In the genomic region with DNA sequence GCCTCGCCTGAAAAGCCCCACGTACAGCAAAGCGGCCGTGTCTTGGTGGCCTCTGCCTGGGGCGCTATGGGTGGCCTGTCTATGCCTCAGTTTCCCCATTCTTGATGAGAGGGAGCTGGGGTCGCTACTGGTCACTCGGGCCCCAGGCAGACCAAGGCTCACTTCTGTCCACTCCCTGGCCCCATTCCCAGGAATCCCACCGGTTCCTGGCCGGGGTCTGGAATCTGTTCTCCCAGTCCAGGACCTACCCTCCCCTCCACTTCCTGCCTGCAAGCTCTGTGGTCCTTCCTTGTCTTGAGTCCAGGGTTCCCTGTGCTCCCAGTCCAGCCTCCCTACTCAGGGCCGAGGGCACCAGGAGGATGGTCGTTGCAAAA, we compare ENCODE assay signal across 20 cellular contexts. TPM values are rescaled to one million over a fixed set of nuclear protein-coding genes. Genes with fewer than 3 reads are reported as not detected.
A peak's percentile ranks its signal among the peaks of the same experiment; 100 is the strongest.
DNase-seq lines count a peak whose midpoint lies in the region; ATAC-seq, FAIRE-seq and TF ChIP-seq lines count a peak whose summit lies in the region.
"Had no signal": no experiment of that assay in that cellular context is flagged by ENCODE, and none has a peak within 500 bp of the region (broad histone marks: within the 10 kb centered on the region; RNA-seq: fewer than 3 reads in every experiment).

No MANE protein-coding gene starts in this region.

- H3K27me3 ChIP-seq in mammary epithelial cell (ENCODE audit: insufficient read depth, low read length) (peaks cover 8% of the 10 kb centered on the region), vagina (no peaks in the 10 kb centered on the region)
- H3K27me3 ChIP-seq: ovary had no signal

- H3K36me3 Mint-ChIP-seq in MCF 10A (ENCODE audit: insufficient read depth, unreplicated experiment), result no peaks in the 10 kb centered on the region
- no peaks in the 10 kb centered on the region for H3K36me3 Mint-ChIP-seq in activated naive CD8-positive, alpha-beta T cell treated with anti-CD3 and anti-CD28 coated beads, Interleukin-2, amount 50 U/mL, for 24 hours (ENCODE audit: low read depth)
- H3K36me3 Mint-ChIP-seq in osteocyte (ENCODE audit: unreplicated experiment), result no peaks in the 10 kb centered on the region
- H3K36me3 Mint-ChIP-seq: CD4-positive, alpha-beta memory T cell had no signal

- no peaks in the 10 kb centered on the region for H3K79me2 ChIP-seq in mammary epithelial cell (ENCODE audit: insufficient read depth, low read length)

- TF ChIP-seq CTCF in MCF 10A (IDR thresholded peaks at IDR 0.05; ENCODE audit: unreplicated experiment) (no peak), mammary epithelial cell (conservative IDR thresholded peaks at IDR 0.05 in 1 of 2, IDR thresholded peaks at IDR 0.05 in 1 of 2; ENCODE audit: extremely low read depth in 1 of 2, insufficient read depth in 1 of 2, low read depth in 1 of 2, low read length in 2 of 2) (no peak), osteocyte (IDR thresholded peaks at IDR 0.05) (no peak), vagina (IDR thresholded peaks at IDR 0.05) (no peak)

- H3K4me3 ChIP-seq in mammary epithelial cell (replicated peaks in 1 of 3; ENCODE audit: insufficient read depth in 1 of 3, low read depth in 2 of 3, low read length in 3 of 3) (peak overlapping the region in 1 of 3 experiments; percentile 4), vagina (no peak overlapping the region)
- H3K4me3 ChIP-seq: ovary had no signal

- in situ Hi-C loops in mammary epithelial cell (cut with MboI; ENCODE audit: low sequenced_read_pairs in 2 of 2), result no loop called here

- no peak overlapping the region for H3K9ac ChIP-seq in mammary epithelial cell (ENCODE audit: insufficient read depth, low read length)

- H3K27me3 Mint-ChIP-seq in MCF 10A (ENCODE audit: insufficient read depth, unreplicated experiment) (peaks cover 7% of the 10 kb centered on the region), osteocyte (ENCODE audit: unreplicated experiment) (no peaks in the 10 kb centered on the region)
- peaks cover 22% of the 10 kb centered on the region for H3K27me3 Mint-ChIP-seq in activated naive CD8-positive, alpha-beta T cell treated with anti-CD3 and anti-CD28 coated beads, Interleukin-2, amount 50 U/mL, for 24 hours

- H3K4me2 ChIP-seq in mammary epithelial cell (ENCODE audit: insufficient read depth, low read depth, low read length), result no peak overlapping the region

- H3K9me3 ChIP-seq in mammary epithelial cell (replicated peaks; ENCODE audit: insufficient read depth, low read length), result no peaks in the 10 kb centered on the region
- H3K9me3 ChIP-seq in vagina, result no peaks in the 10 kb centered on the region
- H3K9me3 ChIP-seq: heart left ventricle, ovary had no signal

- POLR2A ChIA-PET in MCF 10A (lab: Yijun Ruan, JAX), result no interaction called here

- CTCF ChIA-PET in MCF 10A (lab: Yijun Ruan, JAX) (no interaction called here), mammary epithelial cell (lab: Charles Lee; ENCODE audit: low non-redundant PET) (no interaction called here)

- H4K20me1 ChIP-seq in mammary epithelial cell (ENCODE audit: insufficient read depth, low read length), result no peaks in the 10 kb centered on the region

- dilution Hi-C loops in mammary epithelial cell (cut with HindIII; ENCODE audit: low sequenced_read_pairs), result no loop called here

- WGBS in mammary epithelial cell (ENCODE audit: low coverage, missing lambda C conversion rate), result 85% methylated on average over 10 of the region's 11 CpGs

- peak overlapping the region; percentile 46 for H3K4me3 Mint-ChIP-seq in MCF 10A (ENCODE audit: unreplicated experiment)
- peak overlapping the region; percentile 24 for H3K4me3 Mint-ChIP-seq in activated naive CD8-positive, alpha-beta T cell treated with anti-CD3 and anti-CD28 coated beads, Interleukin-2, amount 50 U/mL, for 24 hours
- H3K4me3 Mint-ChIP-seq in osteocyte (ENCODE audit: unreplicated experiment), result no peak overlapping the region
- H3K4me3 Mint-ChIP-seq: activated CD8-positive, alpha-beta T cell treated with anti-CD3 and anti-CD28 coated beads, Interleukin-2, amount 10 ng/mL, durations not matched to agents 7 days and 5 days; activated T-helper 1 cell treated with anti-CD3 and anti-CD28 coated beads, Interleukin-12 subunit alpha, Interleukin-12 subunit beta, Interleukin-2, Interleukin-4 antibody, amounts not matched to agents 30 ng/mL and 10 ng/mL and 1 ng/mL, durations not matched to agents 14 hours and 24 hours and 36 hours had no signal

- H3K36me3 ChIP-seq in mammary epithelial cell (ENCODE audit: insufficient read depth, low read length), result no peaks in the 10 kb centered on the region
- no peaks in the 10 kb centered on the region for H3K36me3 ChIP-seq in vagina
- H3K36me3 ChIP-seq: heart left ventricle, ovary had no signal

- FAIRE-seq in GM12891 (lab: Jason Lieb, UNC), result no peak
- FAIRE-seq: GM18507 had no signal

- no peak overlapping the region for H3K27ac Mint-ChIP-seq in MCF 10A (ENCODE audit: low read depth, unreplicated experiment)
- H3K27ac Mint-ChIP-seq in activated naive CD8-positive, alpha-beta T cell treated with anti-CD3 and anti-CD28 coated beads, Interleukin-2, amount 50 U/mL, for 24 hours, result no peak overlapping the region
- H3K27ac Mint-ChIP-seq in osteocyte (ENCODE audit: unreplicated experiment), result peak overlapping the region; percentile 81
- H3K27ac Mint-ChIP-seq: activated CD8-positive, alpha-beta T cell treated with anti-CD3 and anti-CD28 coated beads, Interleukin-2, amount 10 ng/mL, durations not matched to agents 7 days and 5 days; activated T-helper 1 cell treated with anti-CD3 and anti-CD28 coated beads, Interleukin-12 subunit alpha, Interleukin-12 subunit beta, Interleukin-2, Interleukin-4 antibody, amounts not matched to agents 30 ng/mL and 10 ng/mL and 1 ng/mL, durations not matched to agents 14 hours and 24 hours and 36 hours had no signal

- H3K9me3 Mint-ChIP-seq in MCF 10A (ENCODE audit: unreplicated experiment) (no peaks in the 10 kb centered on the region), osteocyte (ENCODE audit: unreplicated experiment) (no peaks in the 10 kb centered on the region)
- no peaks in the 10 kb centered on the region for H3K9me3 Mint-ChIP-seq in activated naive CD8-positive, alpha-beta T cell treated with anti-CD3 and anti-CD28 coated beads, Interleukin-2, amount 50 U/mL, for 24 hours
- H3K9me3 Mint-ChIP-seq: activated T-helper 1 cell treated with anti-CD3 and anti-CD28 coated beads, Interleukin-12 subunit alpha, Interleukin-12 subunit beta, Interleukin-2, Interleukin-4 antibody, amounts not matched to agents 30 ng/mL and 10 ng/mL and 1 ng/mL, durations not matched to agents 14 hours and 24 hours and 36 hours; CD4-positive, alpha-beta memory T cell had no signal

- H3K27ac ChIP-seq in mammary epithelial cell (ENCODE audit: insufficient read depth, low read depth, low read length), result no peak overlapping the region
- peak overlapping the region; percentile 76 for H3K27ac ChIP-seq in vagina

- TF ChIP-seq POLR2A in vagina (IDR thresholded peaks at IDR 0.05) (no peak), GM12891 (IDR thresholded peaks at IDR 0.05; ENCODE audit: low read depth, low read length) (no peak)

- DNase-seq in MCF 10A (ENCODE audit: unreplicated experiment) (no peak), mammary epithelial cell (no peak), osteocyte (ENCODE audit: extremely low spot score, unreplicated experiment) (no peak), vagina (ENCODE audit: extremely low spot score in 2 of 2) (no peak), GM12891 (ENCODE audit: insufficient read length, low spot score) (no peak)
- no peak for DNase-seq in activated naive CD8-positive, alpha-beta T cell treated with anti-CD3 and anti-CD28 coated beads, Interleukin-2, amount 50 U/mL, for 24 hours
- DNase-seq in activated CD4-positive, alpha-beta T cell treated with anti-CD3 and anti-CD28 coated beads, Interleukin-2, amount 50 U/mL, for 1 hour, result no peak
- DNase-seq: activated CD8-positive, alpha-beta T cell treated with anti-CD3 and anti-CD28 coated beads, Interleukin-2, amount 10 ng/mL, durations not matched to agents 7 days and 5 days; DMS79; effector CD8-positive, alpha-beta T cell; left ventricle myocardium superior; NCI-H510A treated with DMSO at 0.1 percent for 48 hours; Right ventricle myocardium superior; stimulated activated CD4-positive, alpha-beta T cell treated with anti-CD3 and anti-CD28 coated beads, Interleukin-2, amount 100 ng/mL, for 48 hours had no signal

- H3K4me1 ChIP-seq in mammary epithelial cell (ENCODE audit: insufficient read depth, low read length) (no peaks in the 10 kb centered on the region), vagina (peaks cover 52% of the 10 kb centered on the region)

- no peak for ATAC-seq in activated naive CD8-positive, alpha-beta T cell treated with anti-CD3 and anti-CD28 coated beads, Interleukin-2, amount 50 U/mL, for 24 hours
- ATAC-seq in GM18907 (IDR thresholded peaks at IDR 0.05; ENCODE audit: unreplicated experiment), result no peak
- ATAC-seq: activated CD8-positive, alpha-beta T cell treated with anti-CD3 and anti-CD28 coated beads, Interleukin-2, amount 10 ng/mL, durations not matched to agents 7 days and 5 days; left ventricle myocardium superior had no signal

- peaks cover 9% of the 10 kb centered on the region for H3K4me1 Mint-ChIP-seq in MCF 10A (ENCODE audit: insufficient read depth, unreplicated experiment)
- peaks cover 3% of the 10 kb centered on the region for H3K4me1 Mint-ChIP-seq in activated naive CD8-positive, alpha-beta T cell treated with anti-CD3 and anti-CD28 coated beads, Interleukin-2, amount 50 U/mL, for 24 hours
- peaks cover 79% of the 10 kb centered on the region for H3K4me1 Mint-ChIP-seq in osteocyte (ENCODE audit: unreplicated experiment)

- no peak overlapping the region for H2AFZ ChIP-seq in mammary epithelial cell (ENCODE audit: low read depth, low read length)

- intact Hi-C loops in MCF 10A (cut with micrococcal nuclease) (no loop called here), mammary epithelial cell (cut with micrococcal nuclease) (no loop called here), vagina (cut with DNase I) (no loop called here)

- no TSS peak for BruUV-seq in MCF 10A (replicated peaks; lab: Mats Ljungman, UMichigan)
- no TSS peak for BruUV-seq in mammary epithelial cell (replicated peaks; lab: Mats Ljungman, UMichigan)

TF ChIP-seq in GM12891, 5 proteins besides CTCF, POLR2A, EP300 and RAD21:
- TF ChIP-seq SPI1 (IDR thresholded peaks at IDR 0.05; ENCODE audit: low read depth, low read length) (no peak), POU2F2 (IDR thresholded peaks at IDR 0.05; ENCODE audit: low read depth, low read length) (no peak)

RNA-seq across cellular contexts. Expression of a gene that starts 24.5 kb away (rescaled TPM):
- total RNA-seq in MCF 10A (2022) (14.5 and 24.1 TPM in 2 replicates), mammary epithelial cell (1 to 10 TPM; 2.5 to 9.6 TPM), osteocyte (214 and 217 TPM in 2 replicates), vagina (156 TPM)
- 4.7 TPM for polyA plus RNA-seq in mammary epithelial cell
- 1.1 TPM for polyA minus RNA-seq in mammary epithelial cell
- 6.0 TPM for polyA plus RNA-seq in GM12891 (2012; ENCODE audit: low read depth, missing spikeins)
